In genomic region chr12:124422142-124422569, GRCh38 we compare ENCODE assay signal across 8 cellular contexts.
DNase-seq lines count a peak whose midpoint lies in the region; ATAC-seq and TF ChIP-seq lines count a peak whose summit lies in the region.

No MANE protein-coding gene starts in this region.

- no peaks in the 10 kb centered on the region for H3K9me2 ChIP-seq in MM.1S (replicated peaks; ENCODE audit: insufficient read depth, low read length)

- no peaks in the 10 kb centered on the region for H3K4me1 ChIP-seq in MM.1S (ENCODE audit: low read length)

- H2AFZ ChIP-seq in MM.1S (ENCODE audit: low read length): no peak overlapping the region

- no peaks in the 10 kb centered on the region for H3F3A ChIP-seq in MM.1S (ENCODE audit: insufficient read depth, low read length)

- no peak overlapping the region for H3K4me2 ChIP-seq in MM.1S (ENCODE audit: low read depth, low read length)

- H3K27me3 ChIP-seq in dorsolateral prefrontal cortex: no peaks in the 10 kb centered on the region
- H3K27me3 ChIP-seq in MM.1S (replicated peaks; ENCODE audit: insufficient read depth, low read length): no peaks in the 10 kb centered on the region

- DNase-seq in AG09309 (ENCODE audit: low read depth) (no peak), NCI-H2107 (lab: John Stamatoyannopoulos, UW) (peak; percentile 83), dorsolateral prefrontal cortex (no peak), myocyte (ENCODE audit: low read depth) (peak; percentile 55), MM.1S (no peak), activated T-cell treated with anti-CD3 and anti-CD28 coated beads for 4 hours (no peak)
- DNase-seq in NK-92 treated with Interleukin-12 subunit alpha and Interleukin-12 subunit beta, amount 100 ng/mL, for 24 hours (lab: John Stamatoyannopoulos, UW): no peak

- no peaks in the 10 kb centered on the region for H4K20me1 ChIP-seq in MM.1S (ENCODE audit: insufficient read depth, low read length)

- ATAC-seq in HG03439 (IDR thresholded peaks at IDR 0.05; ENCODE audit: unreplicated experiment): no peak

- H3K9ac ChIP-seq in MM.1S (ENCODE audit: low read length): no peak overlapping the region

- H3K9me3 ChIP-seq in MM.1S (replicated peaks; ENCODE audit: insufficient read depth, low read length): no peaks in the 10 kb centered on the region

- no peak for TF ChIP-seq CTCF in AG09309 (IDR thresholded peaks at IDR 0.05; ENCODE audit: control insufficient read depth, insufficient read depth, low read depth, low read length, missing control alignments)
- TF ChIP-seq CTCF in dorsolateral prefrontal cortex (IDR thresholded peaks at IDR 0.05 in 54 of 56, conservative IDR thresholded peaks at IDR 0.05 in 2 of 56; ENCODE audit: low read depth in 1 of 56, partially characterized antibody in 56 of 56): no peak
- no peak for TF ChIP-seq CTCF in MM.1S (IDR thresholded peaks at IDR 0.05; ENCODE audit: low read length)

- no peaks in the 10 kb centered on the region for H3K36me3 ChIP-seq in MM.1S (replicated peaks; ENCODE audit: insufficient read depth, low read length)

- H3K27ac ChIP-seq in dorsolateral prefrontal cortex (peak overlapping the region in 58 of 59 donors; percentile 14 to 92 (median 84)), MM.1S (ENCODE audit: low read length) (no peak overlapping the region)

- H3K79me2 ChIP-seq in MM.1S (ENCODE audit: low read length): peaks cover 3% of the 10 kb centered on the region; the same call in 1 of the 2 replicates

- intact Hi-C loops in dorsolateral prefrontal cortex (cut with DNase I): no loop called here

- peak overlapping the region; percentile 25 for H3K4me3 ChIP-seq in AG09309 (ENCODE audit: control insufficient read depth, low read depth, low read length)
- peak overlapping the region in 11 of 59 donors; percentile 4 to 34 (median 17) for H3K4me3 ChIP-seq in dorsolateral prefrontal cortex
- no peak overlapping the region for H3K4me3 ChIP-seq in MM.1S (ENCODE audit: low read length)

Comparison
In these comparisons a context has a peak if more than half of its experiments do, and no peak if none do; other contexts are left out.
1. DNase-seq: peak in NCI-H2107 (single experiment) and myocyte (single experiment); none in AG09309 (single experiment), dorsolateral prefrontal cortex (0 of 10), NK-92 treated with Interleukin-12 subunit alpha and Interleukin-12 subunit beta, amount 100 ng/mL, for 24 hours (single experiment), MM.1S (single experiment) and activated T-cell treated with anti-CD3 and anti-CD28 coated beads for 4 hours (single experiment).